Comparison of ENCODE assay signal across 11 cellular contexts in the genomic region with DNA sequence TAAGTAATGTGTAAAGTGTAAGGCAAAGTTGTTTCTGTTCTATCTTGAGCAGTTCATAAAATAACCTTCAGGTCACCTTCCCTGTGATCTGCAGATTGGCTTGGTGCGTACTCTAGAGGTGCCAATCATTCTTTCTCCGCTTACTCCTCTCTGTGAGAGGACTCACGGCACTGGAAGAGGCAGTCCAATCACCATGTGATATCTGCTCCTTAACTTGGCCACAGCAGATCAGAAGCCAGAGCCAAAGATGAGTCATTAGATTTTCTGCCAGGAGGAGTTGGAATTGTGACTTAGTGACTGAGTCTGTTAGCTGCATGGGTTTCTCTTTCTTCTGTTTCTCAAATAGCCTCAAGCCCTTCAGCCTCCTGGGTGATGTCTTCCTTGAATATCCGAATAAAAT.
DNase-seq lines count a peak whose midpoint lies in the region; ATAC-seq, FAIRE-seq and TF ChIP-seq lines count a peak whose summit lies in the region.
"Had no signal": no experiment of that assay in that cellular context is flagged by ENCODE, and none has a peak within 500 bp of the region (broad histone marks: within the 10 kb centered on the region; RNA-seq: fewer than 3 reads in every experiment).

No MANE protein-coding gene starts in this region.

- peaks cover 10% of the 10 kb centered on the region for H3K4me1 Mint-ChIP-seq in astrocyte (ENCODE audit: low read depth, unreplicated experiment)
- no peaks in the 10 kb centered on the region for H3K4me1 Mint-ChIP-seq in activated CD8-positive, alpha-beta T cell treated with anti-CD3 and anti-CD28 coated beads for 36 hours (ENCODE audit: low read depth)

- intact Hi-C loops in activated CD8-positive, alpha-beta T cell treated with anti-CD3 and anti-CD28 coated beads for 36 hours (cut with micrococcal nuclease) = no loop called here

- H3K36me3 ChIP-seq in astrocyte (ENCODE audit: insufficient read depth, low read length) = no peaks in the 10 kb centered on the region
- H3K36me3 ChIP-seq in right atrium auricular region = no peaks in the 10 kb centered on the region
- H3K36me3 ChIP-seq in suprapubic skin = no peaks in the 10 kb centered on the region

- peak; percentile 90 for FAIRE-seq in astrocyte (lab: Jason Lieb, UNC)

- peaks cover 11% of the 10 kb centered on the region for H3K4me1 ChIP-seq in astrocyte (ENCODE audit: insufficient read depth, low read length)
- H3K4me1 ChIP-seq in right atrium auricular region = peaks cover 0 to 15% of the 10 kb centered on the region in 2 donors
- H3K4me1 ChIP-seq in suprapubic skin = peaks cover 18% of the 10 kb centered on the region

- H3K27ac ChIP-seq in astrocyte (ENCODE audit: low read depth, low read length) = no peak overlapping the region
- no peak overlapping the region for H3K27ac ChIP-seq in right atrium auricular region
- H3K27ac ChIP-seq in suprapubic skin = peak overlapping the region; percentile 11

- no peaks in the 10 kb centered on the region for H3K36me3 Mint-ChIP-seq in astrocyte (ENCODE audit: low read depth, unreplicated experiment)
- H3K36me3 Mint-ChIP-seq in activated CD8-positive, alpha-beta T cell treated with anti-CD3 and anti-CD28 coated beads for 36 hours (ENCODE audit: low read depth) = no peaks in the 10 kb centered on the region

- DNase-seq in HK-2 (ENCODE audit: unreplicated experiment) (peak; percentile 35), astrocyte (ENCODE audit: low read depth) (peak; percentile 94), right atrium auricular region (ENCODE audit: low spot score) (peak; percentile 62), suprapubic skin (ENCODE audit: low spot score in 2 of 2) (no peak), SKM-1 treated with dmso at 0.1 percent for 144 hours (lab: John Stamatoyannopoulos, UW; ENCODE audit: unreplicated experiment) (no peak)
- no peak for DNase-seq in activated CD8-positive, alpha-beta T cell treated with anti-CD3 and anti-CD28 coated beads for 36 hours
- no peak for DNase-seq in stimulated activated CD4-positive, alpha-beta T cell treated with anti-CD3 and anti-CD28 coated beads, Interleukin-12 subunit alpha, Interleukin-12 subunit beta, amount 100 ng/mL, for 4 hours
- DNase-seq: head of caudate nucleus had no signal

- H3K27ac Mint-ChIP-seq in astrocyte (ENCODE audit: unreplicated experiment) = no peak overlapping the region
- no peak overlapping the region for H3K27ac Mint-ChIP-seq in activated CD8-positive, alpha-beta T cell treated with anti-CD3 and anti-CD28 coated beads for 36 hours
- H3K27ac Mint-ChIP-seq: activated T-helper 2 cell treated with anti-CD3 and anti-CD28 coated beads, Interferon-gamma antibody, Interleukin-2, Interleukin-4, amounts not matched to agents 10 μg/mL and 5 μg/mL and 100 μg/mL, durations not matched to agents 14 hours and 24 hours and 36 hours; T-helper 1 cell treated with Interleukin-12 subunit alpha and Interleukin-12 subunit beta and Interleukin-4 antibody, amounts not matched to agents 30 μg/mL and 1 μg/mL, for 36 hours had no signal

- POLR2A ChIA-PET in activated CD8-positive, alpha-beta T cell treated with anti-CD3 and anti-CD28 coated beads for 36 hours (lab: Charles Lee) = no interaction called here

- peak overlapping the region; percentile 43 for H3K4me2 ChIP-seq in astrocyte (ENCODE audit: low read length)

- no peak overlapping the region for H2AFZ ChIP-seq in astrocyte (ENCODE audit: low read depth, low read length)

- H4K20me1 ChIP-seq in astrocyte (ENCODE audit: insufficient read depth, low read length) = no peaks in the 10 kb centered on the region

- 29% methylated on average over 4 of the region's 4 CpGs for WGBS in suprapubic skin

- H3K9me3 ChIP-seq in astrocyte (ENCODE audit: insufficient read depth, low read depth, low read length) (no peaks in the 10 kb centered on the region), right atrium auricular region (no peaks in the 10 kb centered on the region), suprapubic skin (no peaks in the 10 kb centered on the region)

- CTCF ChIA-PET in activated CD8-positive, alpha-beta T cell treated with anti-CD3 and anti-CD28 coated beads for 36 hours (lab: Charles Lee) = interaction anchor here (0.8 to 1.0 kb wide), 2 partner anchors 24 to 84 kb away, joined by 3 read pairs; no protein-coding TSS in a partner anchor

- no peak for TF ChIP-seq EP300 in suprapubic skin (IDR thresholded peaks at IDR 0.05)

- no peaks in the 10 kb centered on the region for H3K27me3 ChIP-seq in astrocyte (ENCODE audit: insufficient read depth, low read length)
- no peaks in the 10 kb centered on the region for H3K27me3 ChIP-seq in right atrium auricular region
- no peaks in the 10 kb centered on the region for H3K27me3 ChIP-seq in suprapubic skin

- TF ChIP-seq POLR2A in suprapubic skin (IDR thresholded peaks at IDR 0.05) = no peak

- no peak overlapping the region for H3K9ac ChIP-seq in astrocyte (ENCODE audit: low read length)

- no peaks in the 10 kb centered on the region for H3K79me2 ChIP-seq in astrocyte (ENCODE audit: insufficient read depth, low read length)

- no peak for ATAC-seq in activated CD8-positive, alpha-beta T cell treated with anti-CD3 and anti-CD28 coated beads for 36 hours
- ATAC-seq in HG03175 (IDR thresholded peaks at IDR 0.05; ENCODE audit: unreplicated experiment) = no peak

- no peaks in the 10 kb centered on the region for H3K27me3 Mint-ChIP-seq in astrocyte (ENCODE audit: low read depth, unreplicated experiment)
- no peaks in the 10 kb centered on the region for H3K27me3 Mint-ChIP-seq in activated CD8-positive, alpha-beta T cell treated with anti-CD3 and anti-CD28 coated beads for 36 hours

- no peak overlapping the region for H3K4me3 Mint-ChIP-seq in astrocyte (ENCODE audit: unreplicated experiment)
- H3K4me3 Mint-ChIP-seq in activated CD8-positive, alpha-beta T cell treated with anti-CD3 and anti-CD28 coated beads for 36 hours = no peak overlapping the region
- H3K4me3 Mint-ChIP-seq: T-helper 1 cell treated with Interleukin-12 subunit alpha and Interleukin-12 subunit beta and Interleukin-4 antibody, amounts not matched to agents 30 μg/mL and 1 μg/mL, for 36 hours had no signal

- no peaks in the 10 kb centered on the region for H3K9me3 Mint-ChIP-seq in astrocyte (ENCODE audit: unreplicated experiment)
- H3K9me3 Mint-ChIP-seq in activated CD8-positive, alpha-beta T cell treated with anti-CD3 and anti-CD28 coated beads for 36 hours = no peaks in the 10 kb centered on the region
- H3K9me3 Mint-ChIP-seq: activated T-helper 2 cell treated with anti-CD3 and anti-CD28 coated beads, Interferon-gamma antibody, Interleukin-2, Interleukin-4, amounts not matched to agents 10 μg/mL and 5 μg/mL and 100 μg/mL, durations not matched to agents 14 hours and 24 hours and 36 hours had no signal

- H3K4me3 ChIP-seq in astrocyte (ENCODE audit: insufficient read depth, low read depth, low read length) (no peak overlapping the region), right atrium auricular region (no peak overlapping the region), suprapubic skin (no peak overlapping the region)

- TF ChIP-seq CTCF in astrocyte (IDR thresholded peaks at IDR 0.05; ENCODE audit: insufficient read depth, low read depth, low read length) = no peak
- no peak for TF ChIP-seq CTCF in right atrium auricular region (IDR thresholded peaks at IDR 0.05)
- no peak for TF ChIP-seq CTCF in suprapubic skin (IDR thresholded peaks at IDR 0.05)
- TF ChIP-seq CTCF in activated CD8-positive, alpha-beta T cell treated with anti-CD3 and anti-CD28 coated beads for 36 hours (IDR thresholded peaks at IDR 0.05) = no peak

Comparison
In these comparisons a context has a peak if more than half of its experiments do, and no peak if none do; other contexts are left out.
1. DNase-seq: peak in HK-2 (single experiment), astrocyte (single experiment) and right atrium auricular region (single experiment); none in suprapubic skin (0 of 2), activated CD8-positive, alpha-beta T cell treated with anti-CD3 and anti-CD28 coated beads for 36 hours (single experiment), SKM-1 treated with dmso at 0.1 percent for 144 hours (single experiment) and stimulated activated CD4-positive, alpha-beta T cell treated with anti-CD3 and anti-CD28 coated beads, Interleukin-12 subunit alpha, Interleukin-12 subunit beta, amount 100 ng/mL, for 4 hours (single experiment).